Comparison of ENCODE assay signal across 8 cellular contexts in the genomic region with DNA sequence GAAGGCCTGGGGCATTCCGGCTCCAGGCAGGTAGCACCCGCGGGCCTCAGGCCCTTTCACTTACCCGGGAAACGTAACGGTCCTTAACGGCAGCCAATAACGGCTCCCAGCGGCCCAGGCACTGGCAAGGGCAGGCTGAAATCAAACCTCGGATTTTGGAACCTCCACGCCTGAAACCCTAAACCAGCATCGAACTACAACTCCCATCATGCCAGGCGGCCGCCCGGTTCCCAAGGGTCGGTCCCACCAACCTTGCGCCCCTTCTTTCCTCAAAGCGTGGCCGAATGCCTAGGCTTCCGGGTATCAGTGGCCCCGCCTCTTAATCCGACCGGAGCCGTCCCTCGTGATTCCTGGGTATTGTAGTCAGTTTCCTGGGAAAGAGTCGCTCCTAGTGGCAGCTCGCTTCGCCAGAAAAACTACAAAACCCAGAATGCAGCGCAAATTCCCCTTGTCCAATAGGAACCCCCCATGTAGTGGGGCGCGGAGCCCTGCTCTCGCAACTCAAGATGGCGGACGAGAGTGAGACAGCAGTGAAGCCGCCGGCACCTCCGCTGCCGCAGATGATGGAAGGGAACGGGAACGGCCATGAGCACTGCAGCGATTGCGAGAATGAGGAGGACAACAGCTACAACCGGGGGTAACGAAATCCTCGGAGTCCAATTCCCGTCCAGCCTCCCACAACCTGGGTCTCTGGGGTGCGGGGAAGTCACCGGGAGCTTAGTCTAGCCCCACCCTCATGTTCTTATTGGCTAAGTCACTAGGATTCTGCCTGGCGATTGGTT. TPM values are rescaled to one million over a fixed set of nuclear protein-coding genes. Genes with fewer than 3 reads are reported as not detected.
DNase-seq lines count a peak whose midpoint lies in the region; ATAC-seq and TF ChIP-seq lines count a peak whose summit lies in the region.

Gene NMT1 (plus strand): TSS at position 494 of the 782 bp plus-strand sequence. CDS start 13 bp downstream, at position 507.

- TF ChIP-seq CTCF in GM06990 (IDR thresholded peaks at IDR 0.05; ENCODE audit: insufficient read depth, low read length, poor library complexity, severe bottlenecking) (no peak), suprapubic skin (IDR thresholded peaks at IDR 0.05) (no peak)

- no peaks in the 10 kb centered on the region for H3K9me3 ChIP-seq in suprapubic skin

- DNase-seq in GM06990 (ENCODE audit: extremely low read depth, insufficient read length) = peak; percentile 96
- peak; percentile 99 for DNase-seq in NCI-H1092 (lab: John Stamatoyannopoulos, UW)
- peak; percentile 99 for DNase-seq in globus pallidus (ENCODE audit: low spot score)
- peak; percentile 80 to 100 (median 99) for DNase-seq in nucleus accumbens (lab: John Stamatoyannopoulos, UW)
- peak; percentile 99 for DNase-seq in suprapubic skin (ENCODE audit: low spot score in 2 of 2)

- H3K36me3 Mint-ChIP-seq in activated naive CD4-positive, alpha-beta T cell treated with anti-CD3 and anti-CD28 coated beads, Interleukin-2, amount 50 U/mL, for 24 hours = peaks cover 2% of the 10 kb centered on the region

- no peaks in the 10 kb centered on the region for H3K9me3 Mint-ChIP-seq in activated naive CD4-positive, alpha-beta T cell treated with anti-CD3 and anti-CD28 coated beads, Interleukin-2, amount 50 U/mL, for 24 hours

- TF ChIP-seq EP300 in suprapubic skin (IDR thresholded peaks at IDR 0.05) = no peak

- TF ChIP-seq POLR2A in suprapubic skin (IDR thresholded peaks at IDR 0.05) = peak; percentile 72 to 85

- no peaks in the 10 kb centered on the region for H3K36me3 ChIP-seq in GM06990 (ENCODE audit: control insufficient read depth, insufficient read depth, low read length)
- no peaks in the 10 kb centered on the region for H3K36me3 ChIP-seq in suprapubic skin

- H3K4me1 ChIP-seq in suprapubic skin = peaks cover 54% of the 10 kb centered on the region

- H3K27me3 ChIP-seq in GM06990 (replicated peaks; ENCODE audit: control insufficient read depth, insufficient read depth, low read length) (no peaks in the 10 kb centered on the region), suprapubic skin (no peaks in the 10 kb centered on the region)

- H3K4me3 ChIP-seq in GM06990 (replicated peaks; ENCODE audit: low read depth, low read length) (peak within 1 kb of the TSS; percentile 90), suprapubic skin (peak within 1 kb of the TSS; percentile 71)

- peak within 1 kb of the TSS; percentile 93 for H3K4me3 Mint-ChIP-seq in activated naive CD4-positive, alpha-beta T cell treated with anti-CD3 and anti-CD28 coated beads, Interleukin-2, amount 50 U/mL, for 24 hours

- peak within 1 kb of the TSS; percentile 100 for H3K27ac Mint-ChIP-seq in activated naive CD4-positive, alpha-beta T cell treated with anti-CD3 and anti-CD28 coated beads, Interleukin-2, amount 50 U/mL, for 24 hours

- peaks cover 47% of the 10 kb centered on the region for H3K4me1 Mint-ChIP-seq in activated naive CD4-positive, alpha-beta T cell treated with anti-CD3 and anti-CD28 coated beads, Interleukin-2, amount 50 U/mL, for 24 hours

- ATAC-seq in HG02588 (IDR thresholded peaks at IDR 0.05; ENCODE audit: unreplicated experiment) (peak; percentile 90), SK-N-SH treated with all-trans-retinoic acid at 6 μM for 48 hours (peak; percentile 96)

- under 1% methylated on average over 43 of the region's 49 CpGs for WGBS in suprapubic skin

- H3K27me3 Mint-ChIP-seq in activated naive CD4-positive, alpha-beta T cell treated with anti-CD3 and anti-CD28 coated beads, Interleukin-2, amount 50 U/mL, for 24 hours = no peaks in the 10 kb centered on the region

- H3K27ac ChIP-seq in suprapubic skin = peak within 1 kb of the TSS; percentile 87

TF ChIP-seq in SK-N-SH treated with all-trans-retinoic acid at 6 μM for 48 hours, 23 proteins besides CTCF, POLR2A, EP300 and RAD21:
- TF ChIP-seq, protein P1, sequence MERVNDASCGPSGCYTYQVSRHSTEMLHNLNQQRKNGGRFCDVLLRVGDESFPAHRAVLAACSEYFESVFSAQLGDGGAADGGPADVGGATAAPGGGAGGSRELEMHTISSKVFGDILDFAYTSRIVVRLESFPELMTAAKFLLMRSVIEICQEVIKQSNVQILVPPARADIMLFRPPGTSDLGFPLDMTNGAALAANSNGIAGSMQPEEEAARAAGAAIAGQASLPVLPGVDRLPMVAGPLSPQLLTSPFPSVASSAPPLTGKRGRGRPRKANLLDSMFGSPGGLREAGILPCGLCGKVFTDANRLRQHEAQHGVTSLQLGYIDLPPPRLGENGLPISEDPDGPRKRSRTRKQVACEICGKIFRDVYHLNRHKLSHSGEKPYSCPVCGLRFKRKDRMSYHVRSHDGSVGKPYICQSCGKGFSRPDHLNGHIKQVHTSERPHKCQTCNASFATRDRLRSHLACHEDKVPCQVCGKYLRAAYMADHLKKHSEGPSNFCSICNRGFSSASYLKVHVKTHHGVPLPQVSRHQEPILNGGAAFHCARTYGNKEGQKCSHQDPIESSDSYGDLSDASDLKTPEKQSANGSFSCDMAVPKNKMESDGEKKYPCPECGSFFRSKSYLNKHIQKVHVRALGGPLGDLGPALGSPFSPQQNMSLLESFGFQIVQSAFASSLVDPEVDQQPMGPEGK (CRISPR knock-in tag; IDR thresholded peaks at IDR 0.05; ENCODE audit: borderline replicate concordance) = no peak
- peak; percentile 23; the same call in 1 of the 2 replicates for TF ChIP-seq TSHZ2 (CRISPR knock-in tag; IDR thresholded peaks at IDR 0.05)

RNA-seq across cellular contexts. Expression of gene NMT1, which starts in this region (rescaled TPM):
- total RNA-seq in suprapubic skin = 10 to 100 TPM; 53.2 to 73.3 (median 65.9) TPM

Comparison
In these comparisons a context has a peak if more than half of its experiments do, and no peak if none do; other contexts are left out.
1. Peak in every context shown above with its lines: DNase-seq, ATAC-seq, H3K4me3 ChIP-seq and H3K27ac ChIP-seq.